ENCODE assay signal across 21 cellular contexts in genomic region chr14:69291891-69292586, GRCh38. TPM values are rescaled to one million over a fixed set of nuclear protein-coding genes. Genes with fewer than 3 reads are reported as not detected.
DNase-seq lines count a peak whose midpoint lies in the region; ATAC-seq, FAIRE-seq and TF ChIP-seq lines count a peak whose summit lies in the region.
"Had no signal": no experiment of that assay in that cellular context is flagged by ENCODE, and none has a peak within 500 bp of the region (broad histone marks: within the 10 kb centered on the region; RNA-seq: fewer than 3 reads in every experiment).

No MANE protein-coding gene starts in this region.

- FAIRE-seq in H54 (lab: Jason Lieb, UNC), result no peak
- FAIRE-seq: G401.6, keratinocyte had no signal

- H3K27ac ChIP-seq in breast epithelium, result peak overlapping the region in 1 of 2 donors; percentile 59

- peaks cover 8% of the 10 kb centered on the region for H3K4me1 Mint-ChIP-seq in WTC11
- H3K4me1 Mint-ChIP-seq in activated T-helper 17 cell treated with anti-CD3 and anti-CD28 coated beads, Interleukin-2, amount 50 U/mL, for 72 hours, result no peaks in the 10 kb centered on the region
- H3K4me1 Mint-ChIP-seq: activated naive CD8-positive, alpha-beta T cell treated with anti-CD3 and anti-CD28 coated beads, Interleukin-2, amount 10 ng/mL, durations not matched to agents 7 days and 5 days had no signal

- in situ Hi-C loops in ACHN (cut with HindIII; ENCODE audit: low pct_ligation_motif_present, low pct_unique_long_range_greater_than_20kb, low sequenced_read_pairs), result no loop called here

- no peaks in the 10 kb centered on the region for H3K27me3 Mint-ChIP-seq in WTC11 (ENCODE audit: low read depth)
- no peaks in the 10 kb centered on the region for H3K27me3 Mint-ChIP-seq in activated T-helper 17 cell treated with anti-CD3 and anti-CD28 coated beads, Interleukin-2, amount 50 U/mL, for 72 hours
- H3K27me3 Mint-ChIP-seq: activated naive CD8-positive, alpha-beta T cell treated with anti-CD3 and anti-CD28 coated beads, Interleukin-2, amount 10 ng/mL, durations not matched to agents 7 days and 5 days had no signal

- H3K4me3 Mint-ChIP-seq in WTC11, result no peak overlapping the region
- no peak overlapping the region for H3K4me3 Mint-ChIP-seq in activated T-helper 17 cell treated with anti-CD3 and anti-CD28 coated beads, Interleukin-2, amount 50 U/mL, for 72 hours
- H3K4me3 Mint-ChIP-seq: activated naive CD8-positive, alpha-beta T cell treated with anti-CD3 and anti-CD28 coated beads, Interleukin-2, amount 10 ng/mL, durations not matched to agents 7 days and 5 days had no signal

- intact Hi-C loops in breast epithelium (cut with DNase I; ENCODE audit: low total_unique reads), result no loop called here

- peak; percentile 9 for DNase-seq in ACHN
- DNase-seq in H54 (ENCODE audit: insufficient read length, low spot score), result peak; percentile 44
- no peak for DNase-seq in WTC11 (ENCODE audit: low spot score)
- DNase-seq in kidney tubule cell (ENCODE audit: low spot score), result peak; percentile 56
- no peak for DNase-seq in stimulated activated CD4-positive, alpha-beta T cell treated with anti-CD3 and anti-CD28 coated beads, Interleukin-1b, Interleukin-23, amount 100 ng/mL, for 48 hours
- DNase-seq in activated CD4-positive, alpha-beta T cell treated with anti-CD3 and anti-CD28 coated beads for 48 hours, result no peak
- no peak for DNase-seq in breast epithelium (ENCODE audit: low spot score in 2 of 2)
- DNase-seq: activated CD4-positive, alpha-beta T cell treated with anti-CD3 and anti-CD28 coated beads, Interleukin-2, amount 50 U/mL, for 4 hours; activated naive CD8-positive, alpha-beta T cell treated with anti-CD3 and anti-CD28 coated beads, Interleukin-2, amount 10 ng/mL, durations not matched to agents 7 days and 5 days; activated T-cell treated with anti-CD3 and anti-CD28 coated beads, Interleukin-2, amount 50 U/mL, for 48 hours; COR-L47; midbrain; NCI-H1930; NCI-H748 treated with DMSO at 0.1 percent for 48 hours; PC-3; stimulated activated CD4-positive, alpha-beta T cell treated with anti-CD3 and anti-CD28 coated beads, Interleukin-2, amount 100 ng/mL, for 24 hours had no signal

- peaks cover 4 to 11% of the 10 kb centered on the region in 2 donors for H3K4me1 ChIP-seq in breast epithelium

- no peaks in the 10 kb centered on the region for H3K36me3 Mint-ChIP-seq in WTC11
- H3K36me3 Mint-ChIP-seq in activated T-helper 17 cell treated with anti-CD3 and anti-CD28 coated beads, Interleukin-2, amount 50 U/mL, for 72 hours (ENCODE audit: low read depth), result no peaks in the 10 kb centered on the region
- H3K36me3 Mint-ChIP-seq: activated naive CD8-positive, alpha-beta T cell treated with anti-CD3 and anti-CD28 coated beads, Interleukin-2, amount 10 ng/mL, durations not matched to agents 7 days and 5 days had no signal

- H3K27me3 ChIP-seq in breast epithelium, result no peaks in the 10 kb centered on the region

- no peaks in the 10 kb centered on the region for H3K9me3 ChIP-seq in breast epithelium

- TF ChIP-seq POLR2A in H54 (IDR thresholded peaks at IDR 0.05; ENCODE audit: low read depth, low read length) (no peak), breast epithelium (IDR thresholded peaks at IDR 0.05) (no peak)

- H3K9me3 Mint-ChIP-seq in WTC11, result no peaks in the 10 kb centered on the region
- no peaks in the 10 kb centered on the region for H3K9me3 Mint-ChIP-seq in activated T-helper 17 cell treated with anti-CD3 and anti-CD28 coated beads, Interleukin-2, amount 50 U/mL, for 72 hours
- H3K9me3 Mint-ChIP-seq: activated naive CD8-positive, alpha-beta T cell treated with anti-CD3 and anti-CD28 coated beads, Interleukin-2, amount 10 ng/mL, durations not matched to agents 7 days and 5 days had no signal

- no peak overlapping the region for H3K4me3 ChIP-seq in breast epithelium

- peak; percentile 43 for ATAC-seq in WTC11
- ATAC-seq in activated T-helper 17 cell treated with anti-CD3 and anti-CD28 coated beads, Interleukin-2, amount 50 U/mL, for 72 hours (replicated peaks), result no peak
- ATAC-seq: esophagus mucosa, PC-3, sciatic nerve had no signal

- H3K36me3 ChIP-seq in breast epithelium, result no peaks in the 10 kb centered on the region

- CTCF ChIA-PET in WTC11 (lab: Charles Lee), result interaction anchor here (1.0 kb wide), 2 partner anchors 30 to 49 kb away, joined by 3 read pairs; no protein-coding TSS in a partner anchor

- POLR2A ChIA-PET in WTC11 (lab: Charles Lee), result interaction anchor here (0.6 kb wide), 1 partner anchor 19 kb away, joined by 3 read pairs; no protein-coding TSS in a partner anchor

- TF ChIP-seq CTCF in WTC11 (IDR thresholded peaks at IDR 0.05) (no peak), breast epithelium (IDR thresholded peaks at IDR 0.05) (no peak)

- H3K27ac Mint-ChIP-seq in WTC11, result no peak overlapping the region
- no peak overlapping the region for H3K27ac Mint-ChIP-seq in activated T-helper 17 cell treated with anti-CD3 and anti-CD28 coated beads, Interleukin-2, amount 50 U/mL, for 72 hours
- H3K27ac Mint-ChIP-seq: activated naive CD8-positive, alpha-beta T cell treated with anti-CD3 and anti-CD28 coated beads, Interleukin-2, amount 10 ng/mL, durations not matched to agents 7 days and 5 days had no signal

TF ChIP-seq in WTC11, 78 proteins besides CTCF, POLR2A, EP300 and RAD21:
- no peak for TF ChIP-seq NR1H2 (CRISPR knock-in tag; IDR thresholded peaks at IDR 0.05)
- TF ChIP-seq SOX15 (CRISPR knock-in tag; IDR thresholded peaks at IDR 0.05), result no peak
- TF ChIP-seq ZNF671 (CRISPR knock-in tag; IDR thresholded peaks at IDR 0.05), result no peak
- TF ChIP-seq ZNF219 (CRISPR knock-in tag; IDR thresholded peaks at IDR 0.05; ENCODE audit: borderline replicate concordance), result no peak
- no peak for TF ChIP-seq MLX (CRISPR knock-in tag; IDR thresholded peaks at IDR 0.05)
- TF ChIP-seq NFYB (CRISPR knock-in tag; conservative IDR thresholded peaks at IDR 0.05; ENCODE audit: low read depth), result no peak
TF ChIP-seq in WTC11: peak in this region for 0.

RNA-seq across cellular contexts. Expression of gene GALNT16, which starts 32.1 kb away (rescaled TPM):
- total RNA-seq in WTC11 (2021) (3.0 to 4.5 TPM (median 3.8 TPM) in 3 replicates), breast epithelium (10 to 100 TPM in 1 of 3 donors, 1 to 10 TPM in 2; 6.3 to 20.6 (median 8.8) TPM)
- under 1 TPM; 0.06 to 0.66 TPM for total RNA-seq in activated T-helper 17 cell treated with anti-CD3 and anti-CD28 coated beads, Interleukin-2, amount 50 U/mL, for 72 hours
- total RNA-seq: activated naive CD8-positive, alpha-beta T cell treated with anti-CD3 and anti-CD28 coated beads, Interleukin-2, amount 10 ng/mL, durations not matched to agents 7 days and 5 days had no signal

Comparison
In these comparisons a context has a peak if more than half of its experiments do, and no peak if none do; other contexts are left out.
1. DNase-seq: peak in ACHN (single experiment), H54 (single experiment) and kidney tubule cell (single experiment); none in WTC11 (single experiment), stimulated activated CD4-positive, alpha-beta T cell treated with anti-CD3 and anti-CD28 coated beads, Interleukin-1b, Interleukin-23, amount 100 ng/mL, for 48 hours (single experiment), activated CD4-positive, alpha-beta T cell treated with anti-CD3 and anti-CD28 coated beads for 48 hours (single experiment) and breast epithelium (0 of 2).